ENCODE assay signal across 32 cellular contexts in the genomic region with DNA sequence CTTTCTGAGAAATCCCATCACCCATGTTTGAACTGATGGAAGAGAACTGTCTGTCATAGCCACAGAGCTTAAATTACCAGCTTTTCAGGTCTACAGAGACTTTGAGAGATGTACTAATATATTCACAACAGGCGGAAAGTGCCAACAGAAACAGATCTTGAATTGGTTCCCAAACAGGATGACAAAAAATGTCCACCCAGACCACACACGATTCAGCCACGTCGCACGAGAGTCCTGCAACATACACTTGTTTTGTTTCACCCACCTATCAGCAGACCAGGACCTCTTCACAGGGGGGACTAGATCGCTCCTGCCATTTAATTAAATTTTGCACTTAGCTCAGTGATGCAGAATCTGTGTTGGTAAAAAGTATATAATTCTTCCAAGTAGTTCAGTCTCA.
"Had no signal": no experiment of that assay in that cellular context is flagged by ENCODE, and none has a peak within 500 bp of the region (broad histone marks: within the 10 kb centered on the region; RNA-seq: fewer than 3 reads in every experiment).

No MANE protein-coding gene starts in this region.

- H3K9me3 ChIP-seq: neutrophil, ovary, psoas muscle, spleen, suprapubic skin, testis, tibial nerve, upper lobe of left lung, vagina had no signal

- H3K27ac ChIP-seq: neutrophil, ovary, parathyroid adenoma, psoas muscle, right lobe of liver, spleen, suprapubic skin, testis, upper lobe of left lung, vagina had no signal

- H3K36me3 ChIP-seq: neutrophil, ovary, right lobe of liver, spleen, suprapubic skin, tibial nerve, upper lobe of left lung, vagina had no signal

- H2AFZ ChIP-seq: parathyroid adenoma had no signal

- H3K27ac Mint-ChIP-seq: naive thymus-derived CD8-positive, alpha-beta T cell; natural killer cell treated with Interleukin-12 subunit alpha and Interleukin-12 subunit beta and Interleukin-15 and Interleukin-18, amount 100 ng/mL, for 72 hours; nephron progenitor cell; progenitor cell of endocrine pancreas; stimulated activated memory B cell treated with anti-CD40 and anti-IgM and Interleukin-4, amounts not matched to agents 10 μg/mL and 1 μg/mL and 100 μg/mL, for 72 hours; stimulated activated naive CD8-positive, alpha-beta T cell treated with anti-CD3 and anti-CD28 coated beads, Interleukin-15, amount 100 ng/mL, for 72 hours had no signal

- H3K36me3 Mint-ChIP-seq: naive thymus-derived CD8-positive, alpha-beta T cell; natural killer cell treated with Interleukin-12 subunit alpha and Interleukin-12 subunit beta and Interleukin-15 and Interleukin-18, amount 100 ng/mL, for 72 hours; stimulated activated memory B cell treated with anti-CD40 and anti-IgM and Interleukin-4, amounts not matched to agents 10 μg/mL and 1 μg/mL and 100 μg/mL, for 72 hours had no signal

- H3K4me2 ChIP-seq: smooth muscle cell had no signal

- H3K4me3 ChIP-seq: ovary, psoas muscle, right lobe of liver, skin epidermis, smooth muscle cell, spleen, suprapubic skin, testis, tibial nerve, upper lobe of left lung, vagina had no signal

- ATAC-seq: naive thymus-derived CD8-positive, alpha-beta T cell; natural killer cell treated with Interleukin-12 subunit alpha and Interleukin-12 subunit beta and Interleukin-15 and Interleukin-18, amount 100 ng/mL, for 72 hours; psoas muscle; right cardiac atrium; right lobe of liver; stimulated activated memory B cell treated with anti-CD40 and anti-IgM and Interleukin-4, amounts not matched to agents 10 μg/mL and 1 μg/mL and 100 μg/mL, for 72 hours; stimulated activated naive CD8-positive, alpha-beta T cell treated with anti-CD3 and anti-CD28 coated beads, Interleukin-15, amount 100 ng/mL, for 72 hours; stimulated activated naive CD8-positive, alpha-beta T cell treated with anti-CD3 and anti-CD28 coated beads, Interleukin-15, Interleukin-2, amounts not matched to agents 100 U/mL and 50 U/mL, for 24 hours had no signal

- H3K9ac ChIP-seq: parathyroid adenoma had no signal

- DNase-seq: naive thymus-derived CD8-positive, alpha-beta T cell; nephron progenitor cell; nucleus accumbens; ovary; posterior cingulate gyrus; psoas muscle; right cardiac atrium; right lobe of liver; spleen; stimulated activated CD4-positive, alpha-beta T cell treated with anti-CD3 and anti-CD28 coated beads, Interleukin-12 subunit alpha, Interleukin-12 subunit beta, amount 100 ng/mL, for 4 hours; stimulated activated CD4-positive, alpha-beta T cell treated with anti-CD3 and anti-CD28 coated beads, Interleukin-1b, Interleukin-23, amount 100 ng/mL, for 48 hours; stimulated activated CD4-positive, alpha-beta T cell treated with anti-CD3 and anti-CD28 coated beads, Interleukin-4, amount 100 ng/mL, for 1 hour; stimulated activated CD4-positive, alpha-beta T cell treated with anti-CD3 and anti-CD28 coated beads, Interleukin-4, amount 100 ng/mL, for 4 hours; stimulated activated CD8-positive, alpha-beta memory T cell treated with anti-CD3 and anti-CD28 coated beads, Interleukin-4, amount 100 ng/mL, for 48 hours; stimulated activated naive CD4-positive, alpha-beta T cell; stimulated activated naive CD8-positive, alpha-beta T cell treated with anti-CD3 and anti-CD28 coated beads, Interleukin-15, amount 100 ng/mL, for 72 hours; stimulated activated naive CD8-positive, alpha-beta T cell treated with anti-CD3 and anti-CD28 coated beads, Interleukin-15, Interleukin-2, amounts not matched to agents 100 U/mL and 50 U/mL, for 24 hours; substantia nigra; testis; trophoblast cell; upper lobe of left lung had no signal

- H3K9me3 Mint-ChIP-seq: nephron progenitor cell; neural crest cell; stimulated activated memory B cell treated with anti-CD40 and anti-IgM and Interleukin-4, amounts not matched to agents 10 μg/mL and 1 μg/mL and 100 μg/mL, for 72 hours; stimulated activated naive CD8-positive, alpha-beta T cell treated with anti-CD3 and anti-CD28 coated beads, Interleukin-15, amount 100 ng/mL, for 72 hours had no signal

- H3K4me1 Mint-ChIP-seq: naive thymus-derived CD8-positive, alpha-beta T cell; stimulated activated memory B cell treated with anti-CD40 and anti-IgM and Interleukin-4, amounts not matched to agents 10 μg/mL and 1 μg/mL and 100 μg/mL, for 72 hours; stimulated activated naive CD8-positive, alpha-beta T cell treated with anti-CD3 and anti-CD28 coated beads, Interleukin-15, amount 100 ng/mL, for 72 hours had no signal

- H3K4me1 ChIP-seq: parathyroid adenoma, psoas muscle, spleen, testis, upper lobe of left lung, vagina had no signal

- H3K4me3 Mint-ChIP-seq: naive thymus-derived CD8-positive, alpha-beta T cell; natural killer cell treated with Interleukin-12 subunit alpha and Interleukin-12 subunit beta and Interleukin-15 and Interleukin-18, amount 100 ng/mL, for 72 hours; nephron progenitor cell; neural crest cell; stimulated activated memory B cell treated with anti-CD40 and anti-IgM and Interleukin-4, amounts not matched to agents 10 μg/mL and 1 μg/mL and 100 μg/mL, for 72 hours; stimulated activated naive CD8-positive, alpha-beta T cell treated with anti-CD3 and anti-CD28 coated beads, Interleukin-15, amount 100 ng/mL, for 72 hours had no signal

- H3K27me3 ChIP-seq: neutrophil, ovary, right lobe of liver, spleen, suprapubic skin, testis, tibial nerve, upper lobe of left lung, vagina had no signal

- H3K27me3 Mint-ChIP-seq: stimulated activated memory B cell treated with anti-CD40 and anti-IgM and Interleukin-4, amounts not matched to agents 10 μg/mL and 1 μg/mL and 100 μg/mL, for 72 hours; stimulated activated naive CD8-positive, alpha-beta T cell treated with anti-CD3 and anti-CD28 coated beads, Interleukin-15, amount 100 ng/mL, for 72 hours had no signal

- H3K79me2 ChIP-seq: parathyroid adenoma had no signal
